In the genomic region with DNA sequence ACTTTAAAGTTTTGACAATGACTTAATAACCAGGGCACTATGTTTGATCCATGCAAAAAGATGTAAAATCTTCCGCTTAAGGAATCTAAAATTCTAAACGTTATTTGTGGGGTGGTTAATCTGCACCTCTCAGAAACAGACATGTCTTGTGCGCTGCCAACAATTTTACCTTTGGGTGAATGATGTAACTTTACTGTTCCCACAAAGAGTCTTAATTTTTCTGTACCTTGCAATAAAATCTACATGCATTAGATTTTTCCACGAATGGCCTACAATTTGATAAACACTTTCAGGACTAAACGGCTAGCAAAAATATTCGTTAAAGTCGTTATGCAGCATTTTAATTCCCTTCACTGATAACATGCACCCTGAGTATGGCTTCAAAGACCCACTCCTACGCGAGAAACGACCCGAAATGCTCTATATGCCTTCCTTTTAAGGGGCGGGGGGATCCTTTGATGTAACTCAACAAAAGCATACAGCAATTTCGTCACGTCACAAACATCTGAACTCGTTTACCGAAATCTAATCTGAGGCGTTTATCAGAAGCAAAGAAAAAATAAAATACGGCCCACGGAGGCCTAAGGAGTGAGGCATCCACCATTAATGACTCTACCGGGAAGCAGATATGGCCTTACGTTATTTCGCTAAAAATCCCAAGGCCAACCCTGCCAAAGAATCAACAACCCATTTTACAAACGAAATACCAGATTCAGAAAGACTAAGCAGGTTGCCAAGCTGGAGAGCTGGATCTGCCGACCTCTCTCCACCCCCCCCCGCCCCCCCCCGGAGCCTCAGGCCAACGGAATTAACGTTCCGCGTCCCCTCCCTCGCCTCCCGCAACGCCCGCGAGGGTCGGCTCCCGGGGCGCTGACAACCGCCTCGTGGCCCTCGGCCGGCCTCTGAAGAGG, we compare ENCODE assay signal across 8 cellular contexts. TPM values are rescaled to one million over a fixed set of nuclear protein-coding genes. Genes with fewer than 3 reads are reported as not detected.
DNase-seq lines count a peak whose midpoint lies in the region; ATAC-seq and TF ChIP-seq lines count a peak whose summit lies in the region.

No MANE protein-coding gene starts in this region.

- peaks cover 81% of the 10 kb centered on the region for H3K79me2 ChIP-seq in smooth muscle cell (ENCODE audit: low read depth)

- peak overlapping the region; percentile 99 for H3K27ac ChIP-seq in CD8-positive, alpha-beta T cell (ENCODE audit: low read depth, low read length)
- H3K27ac ChIP-seq in angular gyrus (ENCODE audit: low read depth, low read length) (peak overlapping the region; percentile 98), iPS DF 6.9 (ENCODE audit: low read length) (no peak overlapping the region), smooth muscle cell (ENCODE audit: low read depth) (peak overlapping the region; percentile 99)

- H3K27me3 Mint-ChIP-seq in CD8-positive, alpha-beta T cell (ENCODE audit: low read depth) = no peaks in the 10 kb centered on the region

- H3K9me3 Mint-ChIP-seq in CD8-positive, alpha-beta T cell = no peaks in the 10 kb centered on the region

- peak overlapping the region; percentile 96 for H2AFZ ChIP-seq in smooth muscle cell (ENCODE audit: low read depth)

- H3K36me3 Mint-ChIP-seq in CD8-positive, alpha-beta T cell = peaks cover 46% of the 10 kb centered on the region

- H3K4me1 ChIP-seq in CD8-positive, alpha-beta T cell (ENCODE audit: insufficient read depth, low read length) = peaks cover 25% of the 10 kb centered on the region
- no peaks in the 10 kb centered on the region for H3K4me1 ChIP-seq in iPS DF 6.9 (ENCODE audit: control insufficient read depth, insufficient read depth, low read length)
- H3K4me1 ChIP-seq in smooth muscle cell (ENCODE audit: low read depth) = peaks cover 22% of the 10 kb centered on the region

- no peaks in the 10 kb centered on the region for H3F3A ChIP-seq in smooth muscle cell (ENCODE audit: low read depth)

- peak overlapping the region; percentile 92 for H3K4me2 ChIP-seq in smooth muscle cell

- peak overlapping the region; percentile 93 for H3K4me3 Mint-ChIP-seq in CD8-positive, alpha-beta T cell

- no peak for TF ChIP-seq CTCF in CD8-positive, alpha-beta T cell (IDR thresholded peaks at IDR 0.05)
- no peak for TF ChIP-seq CTCF in smooth muscle cell (IDR thresholded peaks at IDR 0.05; ENCODE audit: borderline replicate concordance, insufficient read depth, poor library complexity, severe bottlenecking)

- H3K4me3 ChIP-seq in CD8-positive, alpha-beta T cell (ENCODE audit: low read depth, low read length) = peak overlapping the region; percentile 77
- peak overlapping the region; percentile 85 for H3K4me3 ChIP-seq in iPS DF 6.9 (ENCODE audit: low read length)
- peak overlapping the region; percentile 70 for H3K4me3 ChIP-seq in smooth muscle cell

- ATAC-seq in CD8-positive, alpha-beta T cell = peak; percentile 4
- ATAC-seq in GM21786 (IDR thresholded peaks at IDR 0.05; ENCODE audit: unreplicated experiment) (peak; percentile 24), HG03342 (IDR thresholded peaks at IDR 0.05; ENCODE audit: unreplicated experiment) (no peak), GM18907 (IDR thresholded peaks at IDR 0.05; ENCODE audit: unreplicated experiment) (no peak)

- H3K4me1 Mint-ChIP-seq in CD8-positive, alpha-beta T cell (ENCODE audit: low read depth) = peaks cover 55% of the 10 kb centered on the region

- peak overlapping the region; percentile 99 for H3K27ac Mint-ChIP-seq in CD8-positive, alpha-beta T cell

- peaks cover 12% of the 10 kb centered on the region for H3K36me3 ChIP-seq in CD8-positive, alpha-beta T cell (ENCODE audit: insufficient read depth, low read length)
- H3K36me3 ChIP-seq in iPS DF 6.9 (ENCODE audit: control insufficient read depth, insufficient read depth, low read length) (peaks cover 3% of the 10 kb centered on the region; the same call in 1 of the 2 replicates), smooth muscle cell (ENCODE audit: low read depth) (no peaks in the 10 kb centered on the region)

- peaks cover 36% of the 10 kb centered on the region for H4K20me1 ChIP-seq in smooth muscle cell (ENCODE audit: low read depth)

- no peaks in the 10 kb centered on the region for H3K9me3 ChIP-seq in CD8-positive, alpha-beta T cell (ENCODE audit: low read length)
- H3K9me3 ChIP-seq in iPS DF 6.9 (ENCODE audit: control insufficient read depth, insufficient read depth, low read length) = no peaks in the 10 kb centered on the region
- no peaks in the 10 kb centered on the region for H3K9me3 ChIP-seq in smooth muscle cell (replicated peaks; ENCODE audit: low read depth)

- POLR2A ChIA-PET in CD8-positive, alpha-beta T cell (lab: Charles Lee) = interaction anchor here (1.0 to 1.5 kb wide), 2 partner anchors 36 to 134 kb away, joined by 3 to 8 read pairs; a partner anchor contains a TSS

- CTCF ChIA-PET in CD8-positive, alpha-beta T cell (lab: Charles Lee) = no interaction called here

- intact Hi-C loops in CD8-positive, alpha-beta T cell (cut with DNase I, micrococcal nuclease) = loop anchor here (1.0 to 10.0 kb wide), 12 partner anchors 36 to 326 kb away; a partner anchor contains a TSS

- peak overlapping the region; percentile 99 for H3K9ac ChIP-seq in smooth muscle cell (ENCODE audit: low read depth)

- no peaks in the 10 kb centered on the region for H3K27me3 ChIP-seq in CD8-positive, alpha-beta T cell (ENCODE audit: insufficient read depth, low read length)
- H3K27me3 ChIP-seq in iPS DF 6.9 (ENCODE audit: control insufficient read depth, insufficient read depth, low read length) (no peaks in the 10 kb centered on the region), smooth muscle cell (ENCODE audit: low read depth) (no peaks in the 10 kb centered on the region)

- peak in 2 of 7 experiments; percentile 37 to 49 for DNase-seq in CD8-positive, alpha-beta T cell
- peak; percentile 58 for DNase-seq in NCI-H748 (lab: John Stamatoyannopoulos, UW; ENCODE audit: unreplicated experiment)
- DNase-seq in iPS DF 6.9 (ENCODE audit: low read depth, low spot score) = no peak
- DNase-seq in smooth muscle cell (lab: John Stamatoyannopoulos, UW; ENCODE audit: unreplicated experiment) = no peak

- WGBS in iPS DF 6.9 (ENCODE audit: insufficient coverage, insufficient read length) = no CpG with 5 or more reads among the region's 42 CpGs
- 2% methylated on average over 39 of the region's 42 CpGs for WGBS in smooth muscle cell (ENCODE audit: low lambda C conversion rate)

RNA-seq across cellular contexts. Expression of a gene that starts 0.6 kb away (rescaled TPM):
- total RNA-seq in CD8-positive, alpha-beta T cell = 10 to 100 TPM; 10.2 to 12.1 TPM
- total RNA-seq in smooth muscle cell = 48.7 and 66.0 TPM in 2 replicates
- polyA plus RNA-seq in smooth muscle cell = 95.1 and 98.7 TPM in 2 replicates

RNA-seq across cellular contexts. Expression of a gene that starts 0.6 kb away (rescaled TPM):
- total RNA-seq in CD8-positive, alpha-beta T cell = 10 to 100 TPM; 51.3 to 56.6 TPM
- 68.2 and 74.4 TPM in 2 replicates for total RNA-seq in smooth muscle cell
- 67.2 and 76.9 TPM in 2 replicates for polyA plus RNA-seq in smooth muscle cell

RNA-seq across cellular contexts. Expression of a gene that starts 0.9 kb away (rescaled TPM):
- 10 to 100 TPM; 19.5 to 22.2 TPM for total RNA-seq in CD8-positive, alpha-beta T cell
- 21.2 and 23.9 TPM in 2 replicates for total RNA-seq in smooth muscle cell
- 16.2 and 21.9 TPM in 2 replicates for polyA plus RNA-seq in smooth muscle cell

RNA-seq across cellular contexts. Expression of a gene that starts 36.1 kb away (rescaled TPM):
- total RNA-seq in CD8-positive, alpha-beta T cell = 1 to 10 TPM; 3.5 to 5.0 TPM
- 0.09 and 0.18 TPM in 2 replicates for total RNA-seq in smooth muscle cell
- polyA plus RNA-seq in smooth muscle cell = 0.15 TPM in 1 of 2 replicates, not detected in the other

RNA-seq across cellular contexts. Expression of a gene that starts 46.2 kb away (rescaled TPM):
- total RNA-seq in CD8-positive, alpha-beta T cell = under 1 TPM; 0.16 to 0.22 TPM
- 6.1 and 8.3 TPM in 2 replicates for total RNA-seq in smooth muscle cell
- 1.4 and 11.0 TPM in 2 replicates for polyA plus RNA-seq in smooth muscle cell

Comparison
In these comparisons a context has a peak if more than half of its experiments do, and no peak if none do; other contexts are left out.
1. ATAC-seq: peak in CD8-positive, alpha-beta T cell (single experiment) and GM21786 (single experiment); none in HG03342 (single experiment) and GM18907 (single experiment).
2. Peak in every context shown above with its lines, with median percentiles within 50 percentile points of each other: H3K4me3 ChIP-seq.